Comparison of ENCODE assay signal across 29 cellular contexts in the genomic region with DNA sequence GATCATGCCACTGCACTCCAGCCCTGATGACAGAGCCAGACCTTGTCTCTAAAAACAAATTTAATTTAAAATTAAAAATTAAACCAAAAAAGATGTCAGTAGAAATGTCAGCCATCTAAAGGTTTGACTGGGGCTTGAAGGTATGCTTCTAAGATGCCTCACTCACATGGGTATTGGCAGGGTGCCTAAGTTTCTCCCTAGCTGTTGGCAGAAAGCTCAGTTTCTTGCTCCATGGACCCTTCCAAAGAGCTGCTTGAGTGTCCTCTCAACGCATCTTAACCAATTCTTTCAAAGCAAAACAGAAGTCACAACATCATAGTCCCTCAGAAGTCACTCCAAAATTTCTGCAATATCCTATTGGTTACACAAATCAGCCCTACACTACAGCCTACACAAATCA.
A peak's percentile ranks its signal among the peaks of the same experiment; 100 is the strongest.
DNase-seq lines count a peak whose midpoint lies in the region; ATAC-seq and TF ChIP-seq lines count a peak whose summit lies in the region.
"Had no signal": no experiment of that assay in that cellular context is flagged by ENCODE, and none has a peak within 500 bp of the region (broad histone marks: within the 10 kb centered on the region; RNA-seq: fewer than 3 reads in every experiment).

No MANE protein-coding gene starts in this region.

- peak; percentile 62 for DNase-seq in DMS79 (lab: John Stamatoyannopoulos, UW)
- DNase-seq in DMS79 treated with DMSO at 0.1 percent for 48 hours (lab: John Stamatoyannopoulos, UW): peak; percentile 58
- peak; percentile 80 for DNase-seq in thyroid gland
- DNase-seq in SW480 (ENCODE audit: low spot score): no peak
- DNase-seq in GF-D8 (lab: John Stamatoyannopoulos, UW): no peak
- DNase-seq: 8988T; ACHN; AML-193; BE2C; C1 segment of cervical spinal cord; Caco-2; Calu3; CD4-positive, alpha-beta memory T cell; CD4-positive, alpha-beta T cell; CD4-positive, CD25-positive, alpha-beta regulatory T cell; CD8-positive, alpha-beta memory T cell; CD8-positive, alpha-beta T cell; COR-L47; DMS 273 treated with DMSO at 0.1 percent for 48 hours; DMS153; DMS53; DND-41; EL had no signal

- peaks cover 0 to 5% of the 10 kb centered on the region in 2 donors for H3K4me1 ChIP-seq in thyroid gland
- H3K4me1 ChIP-seq: A549, BE2C, Caco-2 had no signal

- TF ChIP-seq CTCF in thyroid gland (IDR thresholded peaks at IDR 0.05): no peak

- ATAC-seq in HG03520 (IDR thresholded peaks at IDR 0.05; ENCODE audit: unreplicated experiment): no peak
- ATAC-seq: A549; CD8-positive, alpha-beta T cell had no signal

- WGBS in thyroid gland, 2 donors: 23 to 31% methylated on average over 1 of the region's 1 CpG

- no peaks in the 10 kb centered on the region for H3K9me3 ChIP-seq in thyroid gland
- H3K9me3 ChIP-seq: A549; BE2C; BLaER1; BLaER1 treated with 17β-estradiol and CSF1 and Interleukin-3, amounts not matched to agents 10 nM and 100 nM; Caco-2 had no signal

- H3K27me3 ChIP-seq in thyroid gland: no peaks in the 10 kb centered on the region
- H3K27me3 ChIP-seq: BE2C; BLaER1; BLaER1 treated with 17β-estradiol and CSF1 and Interleukin-3, amounts not matched to agents 10 nM and 100 nM had no signal

- no peak for TF ChIP-seq POLR2A in thyroid gland (IDR thresholded peaks at IDR 0.05)

- H3K36me3 ChIP-seq in thyroid gland: no peaks in the 10 kb centered on the region
- H3K36me3 ChIP-seq: BE2C; BLaER1; BLaER1 treated with 17β-estradiol and CSF1 and Interleukin-3, amounts not matched to agents 10 nM and 100 nM had no signal

- intact Hi-C loops in thyroid gland (cut with DNase I): no loop called here

- H3K4me3 ChIP-seq in thyroid gland (replicated peaks in 1 of 3): no peak overlapping the region
- H3K4me3 ChIP-seq: A549; BLaER1; BLaER1 treated with 17β-estradiol and CSF1 and Interleukin-3, amounts not matched to agents 10 nM and 100 nM had no signal

- H3K27ac ChIP-seq in thyroid gland: no peak overlapping the region
- H3K27ac ChIP-seq: 22Rv1; A549; BLaER1; BLaER1 treated with 17β-estradiol and CSF1 and Interleukin-3, amounts not matched to agents 10 nM and 100 nM; C4-2B had no signal

Comparison
In these comparisons a context has a peak if more than half of its experiments do, and no peak if none do; other contexts are left out.
1. DNase-seq: peak in DMS79 (single experiment), DMS79 treated with DMSO at 0.1 percent for 48 hours (single experiment) and thyroid gland (2 of 2); none in SW480 (single experiment) and GF-D8 (single experiment).